Comparison of ENCODE assay signal across 8 cellular contexts in the genomic region with DNA sequence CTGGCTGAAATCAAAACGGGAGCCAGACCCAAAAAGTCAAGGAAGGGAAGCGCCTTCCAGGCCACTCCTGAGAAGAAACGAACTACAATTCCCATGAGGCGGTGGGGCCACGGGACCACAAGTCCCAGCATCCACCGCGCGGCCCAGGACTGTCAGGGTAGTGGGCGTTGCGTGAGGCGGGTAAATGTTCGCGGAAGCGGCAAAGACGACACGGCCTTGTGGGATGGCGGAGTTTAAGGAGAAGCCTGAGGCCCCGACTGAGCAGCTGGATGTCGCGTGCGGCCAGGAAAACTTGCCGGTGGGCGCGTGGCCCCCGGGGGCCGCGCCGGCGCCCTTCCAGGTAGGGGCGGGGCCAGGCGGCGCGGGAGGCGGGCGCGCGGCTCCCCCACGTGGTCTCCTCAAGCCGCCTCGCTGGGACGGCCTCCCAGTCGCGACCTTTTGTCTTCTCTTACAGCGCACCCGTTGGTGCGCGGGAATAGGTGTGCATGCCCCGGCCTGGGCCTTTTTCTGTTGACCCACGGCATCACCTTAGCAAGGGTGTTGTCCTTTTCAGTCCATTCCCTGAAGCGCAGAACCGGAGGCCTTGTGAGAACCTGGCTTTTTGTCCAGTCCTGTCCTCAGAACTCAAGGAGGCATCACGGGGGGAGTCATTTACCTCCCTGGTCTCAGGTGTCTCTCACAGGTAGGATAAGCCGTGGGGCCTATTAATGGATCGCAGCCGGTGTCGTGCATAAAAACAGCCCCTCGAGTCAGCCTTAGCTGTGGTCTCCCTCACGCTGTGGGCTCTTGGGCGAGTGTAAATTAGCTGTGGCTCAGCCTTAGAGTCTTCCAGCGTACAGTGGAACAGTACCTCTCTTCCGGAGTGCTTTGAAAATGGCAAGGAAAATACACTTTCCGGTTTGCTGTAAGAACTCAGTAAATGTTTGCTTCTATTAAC. TPM values are rescaled to one million over a fixed set of nuclear protein-coding genes. Genes with fewer than 3 reads are reported as not detected.
DNase-seq lines count a peak whose midpoint lies in the region; ATAC-seq and TF ChIP-seq lines count a peak whose summit lies in the region.

Gene SETMAR (plus strand): TSS at position 183 of the 937 bp plus-strand sequence. CDS start 2 bp downstream, at position 185.

- H3K27me3 Mint-ChIP-seq in T-cell = no peaks in the 10 kb centered on the region

- peak; percentile 74 for DNase-seq in NCI-H1105 (lab: John Stamatoyannopoulos, UW)
- peak; percentile 59 to 83 (median 76) for DNase-seq in T-cell
- peak; percentile 90 to 92 for DNase-seq in heart right ventricle
- DNase-seq in posterior vena cava (ENCODE audit: low spot score) = peak; percentile 96
- DNase-seq in upper lobe of left lung = peak; percentile 94 to 96

- TF ChIP-seq EP300 in upper lobe of left lung (IDR thresholded peaks at IDR 0.05) = no peak

- H3K9me3 ChIP-seq in heart right ventricle = no peaks in the 10 kb centered on the region
- no peaks in the 10 kb centered on the region for H3K9me3 ChIP-seq in upper lobe of left lung

- H3K36me3 ChIP-seq in heart right ventricle (no peaks in the 10 kb centered on the region), upper lobe of left lung (no peaks in the 10 kb centered on the region)

- H3K4me1 Mint-ChIP-seq in T-cell = peaks cover 27 to 32% (median 30%) of the 10 kb centered on the region in 3 donors

- H3K27ac Mint-ChIP-seq in T-cell = peak within 1 kb of the TSS; percentile 94 to 98

- ATAC-seq in HG02642 (IDR thresholded peaks at IDR 0.05; ENCODE audit: poor library complexity, unreplicated experiment) (peak; percentile 99), T-cell (replicated peaks in 1 of 4) (peak; percentile 93 to 97 (median 96)), heart right ventricle (peak; percentile 95 to 97 (median 97)), upper lobe of left lung (ENCODE audit: low FRiP score in 2 of 2) (peak; percentile 94 to 98)

- TF ChIP-seq POLR2A in upper lobe of left lung (IDR thresholded peaks at IDR 0.05) = peak in 3 of 4 donors; percentile 48 to 79 (median 60)

- CTCF ChIA-PET in T-cell (lab: Charles Lee) = no interaction called here

- no peaks in the 10 kb centered on the region for H3K9me3 Mint-ChIP-seq in T-cell

- H3K4me3 ChIP-seq in GM12875 (ENCODE audit: low read depth, low read length) (peak within 1 kb of the TSS; percentile 74), heart right ventricle (peak within 1 kb of the TSS; percentile 44 to 82 (median 73)), upper lobe of left lung (peak within 1 kb of the TSS; percentile 71 to 87 (median 76))

- POLR2A ChIA-PET in T-cell (lab: Charles Lee) = interaction anchor here in 1 of 2 donors (0.6 kb wide), 1 partner anchor 1104 kb away, joined by 6 read pairs; no protein-coding TSS in a partner anchor

- TF ChIP-seq CTCF in GM12875 (IDR thresholded peaks at IDR 0.05; ENCODE audit: borderline replicate concordance, insufficient read depth, low read depth, low read length) (no peak), heart right ventricle (IDR thresholded peaks at IDR 0.05) (no peak), upper lobe of left lung (IDR thresholded peaks at IDR 0.05) (peak in 2 of 6 experiments; percentile 14 to 31)

- peak within 1 kb of the TSS; percentile 91 to 96 (median 94) for H3K4me3 Mint-ChIP-seq in T-cell

- H3K27me3 ChIP-seq in heart right ventricle (no peaks in the 10 kb centered on the region), upper lobe of left lung (no peaks in the 10 kb centered on the region)

- H3K36me3 Mint-ChIP-seq in T-cell = peaks cover 14% of the 10 kb centered on the region

- intact Hi-C loops in heart right ventricle (cut with DNase I) = loop anchor here in 1 of 10 donors (10.0 kb wide), 1 partner anchor 1179 kb away; the partner anchor contains the start of gene TRNT1
- intact Hi-C loops in posterior vena cava (cut with DNase I) = no loop called here

- 0% methylated on average over 57 to 62 of the region's 62 CpGs for WGBS in adipose tissue, 3 donors
- 0 to 1% methylated on average over 58 to 62 of the region's 62 CpGs for WGBS in heart right ventricle, 2 donors
- 1 to 2% methylated on average over 34 to 38 of the region's 62 CpGs for WGBS in upper lobe of left lung, 2 donors

- H3K27ac ChIP-seq in adipose tissue (ENCODE audit: low read depth, low read length) (no peak within 1 kb of the TSS), heart right ventricle (peak within 1 kb of the TSS; percentile 70 to 97 (median 91)), upper lobe of left lung (peak within 1 kb of the TSS; percentile 90 to 96 (median 94))

- H3K4me1 ChIP-seq in heart right ventricle (peaks cover 0 to 50% (median 39%) of the 10 kb centered on the region in 9 donors), upper lobe of left lung (peaks cover 12 to 36% (median 13%) of the 10 kb centered on the region in 4 donors)

RNA-seq across cellular contexts. Expression of gene SETMAR, which starts in this region (rescaled TPM):
- 10 to 100 TPM; 10.5 to 12.4 (median 10.9) TPM for total RNA-seq in T-cell
- polyA plus RNA-seq in adipose tissue = 10 to 100 TPM in 2 of 3 donors, 1 to 10 TPM in 1; 9.6 to 23.5 (median 17.1) TPM
- total RNA-seq in heart right ventricle = 10 to 100 TPM; 11.2 to 16.8 (median 12.7) TPM
- polyA plus RNA-seq in heart right ventricle = 10 to 100 TPM in 1 of 2 donors, 1 to 10 TPM in 1; 6.0 to 30.2 TPM
- 10 to 100 TPM; 20.7 to 25.8 TPM for total RNA-seq in posterior vena cava
- total RNA-seq in upper lobe of left lung = 10 to 100 TPM in 5 of 6 donors, 1 to 10 TPM in 1; 9.7 to 57.6 (median 11.4) TPM
